Comparison of ENCODE assay signal across 8 cellular contexts in the genomic region with DNA sequence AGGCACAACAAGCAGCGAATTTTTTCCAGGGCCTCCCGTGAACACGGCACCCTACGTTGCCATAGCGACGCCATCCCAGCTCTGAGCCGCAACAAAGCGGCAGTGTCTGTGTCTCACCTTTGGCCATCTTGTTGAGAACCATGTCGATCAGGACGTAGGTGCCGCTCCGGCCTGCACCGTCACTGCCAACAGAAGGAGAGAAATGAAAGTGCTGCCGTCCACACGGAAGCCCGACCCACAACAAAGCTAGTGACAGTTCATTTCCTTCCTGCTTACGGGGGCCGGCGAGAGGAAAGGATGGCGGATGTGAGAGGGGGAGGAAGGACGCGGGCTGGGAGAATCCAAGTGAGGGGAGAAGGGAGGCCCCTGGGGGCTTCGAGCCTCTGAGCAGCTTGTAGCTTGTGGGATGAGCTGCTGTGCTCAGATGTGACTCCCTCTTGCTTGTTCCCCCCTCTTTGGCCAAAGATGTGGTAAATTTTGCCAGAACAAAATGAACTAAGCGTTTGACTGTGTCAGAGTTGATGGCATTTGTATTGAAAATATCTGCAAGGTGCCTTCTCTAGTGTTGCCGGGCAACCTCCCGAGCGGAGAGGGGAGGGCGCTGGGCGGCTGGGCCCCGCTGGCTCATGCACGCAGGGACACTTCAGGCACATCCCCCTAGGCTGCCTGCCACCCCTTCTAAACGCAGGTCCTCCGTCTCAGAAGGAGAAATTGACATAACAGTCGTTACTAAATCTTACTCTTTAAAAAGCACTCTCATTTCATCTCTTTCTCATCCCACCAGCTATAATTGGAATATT.
DNase-seq lines count a peak whose midpoint lies in the region; TF ChIP-seq lines count a peak whose summit lies in the region.

No MANE protein-coding gene starts in this region.

- H3K9me3 ChIP-seq in BLaER1 (peaks cover 1% of the 10 kb centered on the region; the same call in 1 of the 2 replicates), GM23248 (ENCODE audit: low read depth) (no peaks in the 10 kb centered on the region)

- peak overlapping the region; percentile 63 for H2AFZ ChIP-seq in GM23248

- in situ Hi-C loops in GM23248 (cut with MboI), result no loop called here

- no peaks in the 10 kb centered on the region for H3K27me3 ChIP-seq in BLaER1
- H3K27me3 ChIP-seq in GM23248 (replicated peaks; ENCODE audit: insufficient read depth), result no peaks in the 10 kb centered on the region

- H3K4me1 Mint-ChIP-seq in nephron progenitor cell, result peaks cover 68% of the 10 kb centered on the region
- H3K4me1 Mint-ChIP-seq in stimulated activated naive CD8-positive, alpha-beta T cell treated with anti-CD3 and anti-CD28 coated beads, Interleukin-15, Interleukin-2, amounts not matched to agents 100 ng/mL and 50 ng/mL, for 24 hours (ENCODE audit: low read depth), result peaks cover 45% of the 10 kb centered on the region

- H3K4me3 ChIP-seq in BLaER1 (peak overlapping the region; percentile 51), GM23248 (peak overlapping the region; percentile 63), fibroblast of mammary gland (ENCODE audit: control insufficient read depth, low read depth, low read length) (peak overlapping the region; percentile 48)

- H3K36me3 Mint-ChIP-seq in nephron progenitor cell (ENCODE audit: low read depth), result peaks cover 14% of the 10 kb centered on the region
- no peaks in the 10 kb centered on the region for H3K36me3 Mint-ChIP-seq in stimulated activated naive CD8-positive, alpha-beta T cell treated with anti-CD3 and anti-CD28 coated beads, Interleukin-15, Interleukin-2, amounts not matched to agents 100 ng/mL and 50 ng/mL, for 24 hours (ENCODE audit: low read depth)

- H3K4me1 ChIP-seq in BLaER1 (peaks cover 34% of the 10 kb centered on the region), GM23248 (ENCODE audit: insufficient read depth) (no peaks in the 10 kb centered on the region)

- H3K36me3 ChIP-seq in BLaER1 (no peaks in the 10 kb centered on the region), GM23248 (ENCODE audit: low read depth) (no peaks in the 10 kb centered on the region)

- H3K9ac ChIP-seq in BLaER1 (0 out of 2 replicates have a peak overlapping the region, but pooled peaks have one; percentile 13), GM23248 (no peak overlapping the region)

- peaks cover 10% of the 10 kb centered on the region for H3K9me3 Mint-ChIP-seq in nephron progenitor cell
- no peaks in the 10 kb centered on the region for H3K9me3 Mint-ChIP-seq in stimulated activated naive CD8-positive, alpha-beta T cell treated with anti-CD3 and anti-CD28 coated beads, Interleukin-15, Interleukin-2, amounts not matched to agents 100 ng/mL and 50 ng/mL, for 24 hours

- DNase-seq in GM23248, result peak; percentile 22
- peak; percentile 85 for DNase-seq in NCI-H1417 treated with DMSO at 0.1 percent for 48 hours (lab: John Stamatoyannopoulos, UW)
- peak; percentile 64 for DNase-seq in activated T-cell treated with anti-CD3 and anti-CD28 coated beads, Interleukin-2, amount 50 U/mL, for 1 hour
- peak; percentile 22 for DNase-seq in fibroblast of mammary gland (ENCODE audit: low read depth)
- DNase-seq in nephron progenitor cell, result peak; percentile 60
- DNase-seq in NCI-H510A (lab: John Stamatoyannopoulos, UW), result no peak

- 2 to 3% methylated on average over 34 of the region's 34 CpGs for WGBS in GM23248 (ENCODE audit: low coverage in 1 of 2, low lambda C conversion rate in 2 of 2, missing lambda C conversion rate in 2 of 2), 2 experiments

- no peaks in the 10 kb centered on the region for H3F3A ChIP-seq in GM23248 (ENCODE audit: insufficient read depth)

- no peaks in the 10 kb centered on the region for H4K20me1 ChIP-seq in BLaER1
- no peaks in the 10 kb centered on the region for H4K20me1 ChIP-seq in GM23248 (ENCODE audit: insufficient read depth)

- H3K9me2 ChIP-seq in GM23248 (ENCODE audit: insufficient read depth), result no peaks in the 10 kb centered on the region

- H3K27me3 Mint-ChIP-seq in nephron progenitor cell (ENCODE audit: low read depth, poor library complexity), result peaks cover 13% of the 10 kb centered on the region
- H3K27me3 Mint-ChIP-seq in stimulated activated naive CD8-positive, alpha-beta T cell treated with anti-CD3 and anti-CD28 coated beads, Interleukin-15, Interleukin-2, amounts not matched to agents 100 ng/mL and 50 ng/mL, for 24 hours, result no peaks in the 10 kb centered on the region

- H3K4me3 Mint-ChIP-seq in nephron progenitor cell, result peak overlapping the region; percentile 88
- H3K4me3 Mint-ChIP-seq in stimulated activated naive CD8-positive, alpha-beta T cell treated with anti-CD3 and anti-CD28 coated beads, Interleukin-15, Interleukin-2, amounts not matched to agents 100 ng/mL and 50 ng/mL, for 24 hours, result peak overlapping the region; percentile 91

- TF ChIP-seq CTCF in fibroblast of mammary gland (conservative IDR thresholded peaks at IDR 0.05; ENCODE audit: control insufficient read depth, insufficient read depth, low read depth, low read length) (no peak), nephron progenitor cell (IDR thresholded peaks at IDR 0.05) (no peak)

- H3K4me2 ChIP-seq in BLaER1, result peak overlapping the region; percentile 91
- peak overlapping the region; percentile 20 for H3K4me2 ChIP-seq in GM23248 (ENCODE audit: unreplicated experiment)

- H3K27ac ChIP-seq in BLaER1, result no peak overlapping the region
- no peak overlapping the region for H3K27ac ChIP-seq in GM23248

- peak overlapping the region; percentile 25 for H3K27ac Mint-ChIP-seq in nephron progenitor cell
- peak overlapping the region; percentile 92 for H3K27ac Mint-ChIP-seq in stimulated activated naive CD8-positive, alpha-beta T cell treated with anti-CD3 and anti-CD28 coated beads, Interleukin-15, Interleukin-2, amounts not matched to agents 100 ng/mL and 50 ng/mL, for 24 hours

- no peaks in the 10 kb centered on the region for H3K79me2 ChIP-seq in GM23248 (ENCODE audit: insufficient read depth)
